ENCODE assay signal across 11 cellular contexts in genomic region chr12:11834104-11834812, GRCh38.
DNase-seq lines count a peak whose midpoint lies in the region; ATAC-seq and TF ChIP-seq lines count a peak whose summit lies in the region.
"Had no signal": no experiment of that assay in that cellular context is flagged by ENCODE, and none has a peak within 500 bp of the region (broad histone marks: within the 10 kb centered on the region; RNA-seq: fewer than 3 reads in every experiment).

No MANE protein-coding gene starts in this region.

- H3K27ac ChIP-seq in GM23248 (peak overlapping the region; percentile 72), left lung (peak overlapping the region; percentile 5 to 84)

- H2AFZ ChIP-seq in GM23248 = no peak overlapping the region

- WGBS in GM23248 (ENCODE audit: low coverage in 1 of 2, low lambda C conversion rate in 2 of 2, missing lambda C conversion rate in 2 of 2), 2 experiments = 23 to 28% methylated on average over 4 of the region's 4 CpGs

- H3K27me3 ChIP-seq in GM23248 (replicated peaks; ENCODE audit: insufficient read depth) = no peaks in the 10 kb centered on the region
- no peaks in the 10 kb centered on the region for H3K27me3 ChIP-seq in adipocyte (replicated peaks; ENCODE audit: control insufficient read depth, insufficient read depth, low read length)
- no peaks in the 10 kb centered on the region for H3K27me3 ChIP-seq in left lung

- DNase-seq in AG09309 (ENCODE audit: low read depth) (peak; percentile 52), GM23248 (peak; percentile 66), adipocyte (ENCODE audit: low read depth) (peak; percentile 23), left lung (no peak), cerebellar nuclear complex (lab: John Stamatoyannopoulos, UW) (no peak), superior temporal gyrus (ENCODE audit: extremely low spot score) (no peak)
- DNase-seq: Caco-2, GOT3, NCI-H187 treated with DMSO at 0.1 percent for 48 hours had no signal

- H3K4me1 ChIP-seq in GM23248 (ENCODE audit: insufficient read depth) (peaks cover 24% of the 10 kb centered on the region), adipocyte (ENCODE audit: control insufficient read depth, insufficient read depth, low read length) (peaks cover 70% of the 10 kb centered on the region), left lung (peaks cover 12 to 99% of the 10 kb centered on the region in 2 donors)
- H3K4me1 ChIP-seq: Caco-2 had no signal

- H3K9me3 ChIP-seq in GM23248 (ENCODE audit: low read depth) (no peaks in the 10 kb centered on the region), adipocyte (ENCODE audit: control insufficient read depth, low read length) (no peaks in the 10 kb centered on the region), left lung (no peaks in the 10 kb centered on the region)
- H3K9me3 ChIP-seq: Caco-2 had no signal

- TF ChIP-seq CTCF in AG09309 (IDR thresholded peaks at IDR 0.05; ENCODE audit: control insufficient read depth, insufficient read depth, low read depth, low read length, missing control alignments) (no peak), left lung (IDR thresholded peaks at IDR 0.05) (no peak)

- H3K9ac ChIP-seq in GM23248 = peak overlapping the region; percentile 16; the same call in 1 of the 2 replicates
- H3K9ac ChIP-seq in adipocyte (ENCODE audit: low read length) = peak overlapping the region; percentile 12

- in situ Hi-C loops in GM23248 (cut with MboI) = no loop called here

- H3K9me2 ChIP-seq in GM23248 (ENCODE audit: insufficient read depth) = no peaks in the 10 kb centered on the region

- intact Hi-C loops in left lung (cut with DNase I) = no loop called here

- H3K4me3 ChIP-seq in AG09309 (ENCODE audit: control insufficient read depth, low read depth, low read length) (no peak overlapping the region), GM23248 (no peak overlapping the region), adipocyte (ENCODE audit: low read length) (peak overlapping the region; percentile 19), left lung (no peak overlapping the region)

- H3K36me3 ChIP-seq in GM23248 (ENCODE audit: low read depth) (no peaks in the 10 kb centered on the region), adipocyte (ENCODE audit: control insufficient read depth, insufficient read depth, low read length, severe bottlenecking) (no peaks in the 10 kb centered on the region), left lung (peaks cover 0 to 1% of the 10 kb centered on the region in 2 donors)

- H3K79me2 ChIP-seq in GM23248 (ENCODE audit: insufficient read depth) = peaks cover 34% of the 10 kb centered on the region

- peaks cover 27% of the 10 kb centered on the region for H3F3A ChIP-seq in GM23248 (ENCODE audit: insufficient read depth)

- H4K20me1 ChIP-seq in GM23248 (ENCODE audit: insufficient read depth) = no peaks in the 10 kb centered on the region

- peak overlapping the region; percentile 64 for H3K4me2 ChIP-seq in GM23248 (ENCODE audit: unreplicated experiment)

- ATAC-seq in left lung = no peak
- no peak for ATAC-seq in GM18502 (IDR thresholded peaks at IDR 0.05; ENCODE audit: poor library complexity, unreplicated experiment)
- ATAC-seq in HG03571 (IDR thresholded peaks at IDR 0.05; ENCODE audit: unreplicated experiment) = no peak

Comparison
In these comparisons a context has a peak if more than half of its experiments do, and no peak if none do; other contexts are left out.
1. DNase-seq: peak in AG09309 (single experiment), GM23248 (single experiment) and adipocyte (single experiment); none in left lung (0 of 2), cerebellar nuclear complex (0 of 2) and superior temporal gyrus (single experiment).